Comparison of ENCODE assay signal across 7 cellular contexts in genomic region chr2:290090-290722, GRCh38. TPM values are rescaled to one million over a fixed set of nuclear protein-coding genes. Genes with fewer than 3 reads are reported as not detected.
DNase-seq lines count a peak whose midpoint lies in the region; ATAC-seq and TF ChIP-seq lines count a peak whose summit lies in the region.

No MANE protein-coding gene starts in this region.

- ATAC-seq in GM21717 (IDR thresholded peaks at IDR 0.05; ENCODE audit: unreplicated experiment) = no peak

- no peaks in the 10 kb centered on the region for H3K36me3 ChIP-seq in fibroblast of lung (ENCODE audit: control insufficient read depth, insufficient read depth, low read length)
- H3K36me3 ChIP-seq in subcutaneous abdominal adipose tissue (ENCODE audit: control insufficient read depth in 5 of 5, insufficient read depth in 5 of 5, low read length in 5 of 5) = no peaks in the 10 kb centered on the region

- no peaks in the 10 kb centered on the region for H4K20me1 ChIP-seq in fibroblast of lung (ENCODE audit: control insufficient read depth, extremely low read depth, insufficient read depth, low read length)

- TF ChIP-seq CTCF in GM12865 (IDR thresholded peaks at IDR 0.05; ENCODE audit: insufficient read depth, low read depth, low read length, missing control alignments) (peak; percentile 44), fibroblast of lung (conservative IDR thresholded peaks at IDR 0.05 in 1 of 2, IDR thresholded peaks at IDR 0.05 in 1 of 2; ENCODE audit: low read depth in 1 of 2, low read length in 2 of 2) (peak; percentile 77 to 94)

- no peaks in the 10 kb centered on the region for H3K9me3 ChIP-seq in fibroblast of lung (ENCODE audit: control insufficient read depth, insufficient read depth, low read depth, low read length)
- H3K9me3 ChIP-seq in subcutaneous abdominal adipose tissue (ENCODE audit: control insufficient read depth in 5 of 5, low read length in 5 of 5) = no peaks in the 10 kb centered on the region

- no peaks in the 10 kb centered on the region for H3K79me2 ChIP-seq in fibroblast of lung (ENCODE audit: control insufficient read depth, insufficient read depth, low read length)

- H3K27me3 ChIP-seq in fibroblast of lung (ENCODE audit: control insufficient read depth, insufficient read depth, low read length) (peaks cover 6% of the 10 kb centered on the region), subcutaneous abdominal adipose tissue (ENCODE audit: control insufficient read depth in 5 of 5, insufficient read depth in 4 of 5, low read length in 5 of 5) (peaks cover 0 to 22% (median 15%) of the 10 kb centered on the region in 5 donors)

- H3K27ac ChIP-seq in fibroblast of lung (ENCODE audit: insufficient read depth, low read length) (no peak overlapping the region), subcutaneous abdominal adipose tissue (ENCODE audit: low read depth, low read length) (no peak overlapping the region)

- H3K4me3 ChIP-seq in GM12865 (ENCODE audit: low read depth, low read length) = no peak overlapping the region
- H3K4me3 ChIP-seq in fibroblast of lung (replicated peaks in 1 of 4; ENCODE audit: control extremely low read depth in 1 of 4, insufficient read depth in 1 of 4, low read depth in 3 of 4, low read length in 4 of 4) = peak overlapping the region; percentile 43 to 62 (median 56)
- peak overlapping the region; percentile 56 to 77 (median 69) for H3K4me3 ChIP-seq in subcutaneous abdominal adipose tissue (ENCODE audit: low read depth in 1 of 5, low read length in 5 of 5)

- peak; percentile 35 for DNase-seq in GM12865 (ENCODE audit: low read depth)
- peak; percentile 44 for DNase-seq in NCI-H2227 treated with DMSO at 0.1 percent for 48 hours (lab: John Stamatoyannopoulos, UW)
- peak; percentile 22 for DNase-seq in activated T-helper 1 cell treated with Interleukin-2 at 50 U/mL for 16 hours (ENCODE audit: low read depth)
- peak; percentile 73 to 83 for DNase-seq in fibroblast of lung (ENCODE audit: low read depth in 2 of 2)
- peak; percentile 66 for DNase-seq in myocyte (ENCODE audit: low read depth)

- H3K4me1 ChIP-seq in fibroblast of lung (ENCODE audit: control insufficient read depth, extremely low read depth, insufficient read depth, low read length) (no peaks in the 10 kb centered on the region), subcutaneous abdominal adipose tissue (ENCODE audit: control insufficient read depth in 5 of 5, insufficient read depth in 5 of 5, low read length in 5 of 5) (peaks cover 0 to 34% (median 25%) of the 10 kb centered on the region in 5 donors)

- H3K9ac ChIP-seq in fibroblast of lung (ENCODE audit: insufficient read depth, low read length) = no peak overlapping the region
- no peak overlapping the region for H3K9ac ChIP-seq in subcutaneous abdominal adipose tissue (ENCODE audit: low read length in 5 of 5)

- peak overlapping the region; percentile 76 for H3K4me2 ChIP-seq in fibroblast of lung (ENCODE audit: extremely low read depth, insufficient read depth, low read length)

- peak overlapping the region; percentile 1 for H2AFZ ChIP-seq in fibroblast of lung (ENCODE audit: low read length)

RNA-seq across cellular contexts. Expression of gene ALKAL2, which starts 2.3 kb away (rescaled TPM):
- total RNA-seq in fibroblast of lung (0.17 TPM in 1 of 2 replicates, not detected in the other), myocyte (not detected in 2 replicates)
- polyA plus RNA-seq in fibroblast of lung = 0.58 TPM in 1 of 2 replicates, not detected in the other
- 0.09 and 0.29 TPM in 2 replicates for polyA plus RNA-seq in fibroblast of lung (2012)
- not detected in 2 replicates for polyA minus RNA-seq in fibroblast of lung (ENCODE audit: low replicate concordance)
- not detected for polyA plus RNA-seq in myocyte (2012)

RNA-seq across cellular contexts. Expression of gene ACP1, which starts 25.5 kb away (rescaled TPM):
- total RNA-seq in fibroblast of lung (86.9 and 89.9 TPM in 2 replicates), myocyte (113 and 114 TPM in 2 replicates)
- polyA plus RNA-seq in fibroblast of lung = 120 and 124 TPM in 2 replicates
- 93.3 and 99.1 TPM in 2 replicates for polyA plus RNA-seq in fibroblast of lung (2012)
- polyA minus RNA-seq in fibroblast of lung (ENCODE audit: low replicate concordance) = 38.3 and 41.1 TPM in 2 replicates
- polyA plus RNA-seq in myocyte (2012) = 87.2 TPM

RNA-seq across cellular contexts. Expression of gene SH3YL1, which starts 26.4 kb away (rescaled TPM):
- total RNA-seq in fibroblast of lung (28.5 and 36.5 TPM in 2 replicates), myocyte (40.6 and 48.7 TPM in 2 replicates)
- 25.2 and 37.9 TPM in 2 replicates for polyA plus RNA-seq in fibroblast of lung
- polyA plus RNA-seq in fibroblast of lung (2012) = 13.9 and 20.5 TPM in 2 replicates
- 3.4 and 7.5 TPM in 2 replicates for polyA minus RNA-seq in fibroblast of lung (ENCODE audit: low replicate concordance)
- 31.1 TPM for polyA plus RNA-seq in myocyte (2012)

Comparison
In these comparisons a context has a peak if more than half of its experiments do, and no peak if none do; other contexts are left out.
1. DNase-seq: peak in every context shown above with its lines; median percentile 78 in fibroblast of lung; 66 in myocyte; 44 in NCI-H2227 treated with DMSO at 0.1 percent for 48 hours; 35 in GM12865; 22 in activated T-helper 1 cell treated with Interleukin-2 at 50 U/mL for 16 hours.